ENCODE assay signal across 1 cellular context in the genomic region with DNA sequence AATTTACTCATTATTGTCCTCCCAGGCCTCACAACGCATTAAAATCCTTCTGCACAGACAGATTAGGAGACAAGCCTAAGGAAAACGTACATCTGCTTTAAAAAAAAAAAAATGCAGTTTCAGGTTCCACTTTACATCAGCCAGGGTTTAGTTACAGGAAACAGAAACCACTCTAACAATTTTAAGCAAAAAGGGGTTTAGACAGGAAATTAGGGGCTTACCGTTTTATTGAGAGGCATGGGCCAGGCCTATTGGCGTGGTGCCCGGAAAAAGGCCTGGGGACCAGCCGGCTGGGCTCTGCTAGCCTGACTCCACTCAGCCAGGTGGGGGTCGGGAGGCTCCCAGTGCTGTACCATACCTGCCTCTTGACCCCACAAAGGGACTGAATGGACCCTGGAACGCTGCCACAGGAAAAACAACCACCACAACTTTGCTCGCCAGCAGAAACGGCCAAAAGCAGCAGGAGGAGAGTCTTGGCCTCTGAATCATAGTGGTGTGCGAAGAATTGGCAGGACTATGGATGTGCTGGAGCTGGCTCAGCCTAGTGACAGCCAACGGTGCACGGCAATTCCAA.
TF ChIP-seq lines count a peak whose summit lies in the region.

No MANE protein-coding gene starts in this region.

TF ChIP-seq in Ishikawa, 13 proteins besides CTCF, POLR2A, EP300 and RAD21 (continued from another document):
- TF ChIP-seq REST (IDR thresholded peaks at IDR 0.05; ENCODE audit: low read depth) = no peak
